Comparison of ENCODE assay signal across 8 cellular contexts in the genomic region with DNA sequence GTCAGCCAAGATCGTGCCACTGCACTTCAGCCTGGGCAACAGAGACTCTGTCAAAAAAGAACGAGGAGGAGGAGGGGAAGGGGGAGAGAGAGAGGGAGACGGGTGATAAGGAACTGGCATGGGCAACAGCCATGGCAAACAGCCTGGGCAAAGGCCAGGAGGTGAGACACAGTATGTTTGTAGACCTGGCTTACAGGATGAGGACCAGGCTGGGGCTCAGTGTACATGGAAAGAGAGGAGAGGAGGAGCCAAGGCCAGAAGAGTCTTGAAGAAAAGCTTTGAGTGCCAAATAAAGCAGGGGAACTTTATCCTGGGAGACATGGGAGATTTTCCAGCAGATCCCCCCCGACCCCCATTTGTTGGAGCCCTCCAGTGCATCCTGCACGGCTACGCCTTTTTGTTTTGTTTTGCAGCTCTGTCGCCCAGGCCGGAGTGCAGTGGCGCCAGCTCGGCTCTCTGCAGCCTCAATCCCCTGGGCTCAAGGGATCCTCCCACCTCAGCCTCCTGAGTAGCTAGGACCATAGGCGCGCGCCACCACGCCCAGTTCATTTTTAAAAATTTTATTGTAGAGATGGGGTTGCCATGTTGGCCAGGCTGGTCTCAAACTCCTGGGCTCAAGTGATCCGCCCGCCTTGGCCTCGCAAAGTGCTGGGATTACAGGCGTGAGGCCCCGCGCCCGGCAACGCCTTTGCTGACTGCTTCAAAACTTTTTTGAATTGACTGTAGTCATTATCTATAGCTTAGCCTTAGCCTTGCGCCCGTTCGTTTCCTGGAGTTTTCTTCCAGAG. TPM values are rescaled to one million over a fixed set of nuclear protein-coding genes. Genes with fewer than 3 reads are reported as not detected.
DNase-seq lines count a peak whose midpoint lies in the region; ATAC-seq and TF ChIP-seq lines count a peak whose summit lies in the region.

No MANE protein-coding gene starts in this region.

- H3K4me3 ChIP-seq in SK-N-MC = peak overlapping the region; percentile 93
- peak overlapping the region; percentile 71 to 97 (median 73) for H3K4me3 ChIP-seq in esophagus squamous epithelium

- 16 to 17% methylated on average over 6 to 24 of the region's 25 CpGs for WGBS in esophagus squamous epithelium, 2 donors

- no peak for TF ChIP-seq CTCF in esophagus squamous epithelium (IDR thresholded peaks at IDR 0.05)
- TF ChIP-seq CTCF in omental fat pad (IDR thresholded peaks at IDR 0.05) = no peak

- no peaks in the 10 kb centered on the region for H3K27me3 ChIP-seq in esophagus squamous epithelium

- H3K9ac ChIP-seq in SK-N-MC (ENCODE audit: insufficient read length) = peak overlapping the region; percentile 97

- no peaks in the 10 kb centered on the region for H3K9me3 ChIP-seq in SK-N-MC (ENCODE audit: low read depth, low read length)
- no peaks in the 10 kb centered on the region for H3K9me3 ChIP-seq in esophagus squamous epithelium

- peaks cover 6% of the 10 kb centered on the region; the same call in 1 of the 2 replicates for H3K36me3 ChIP-seq in SK-N-MC (ENCODE audit: insufficient read depth, low read length)
- H3K36me3 ChIP-seq in esophagus squamous epithelium = no peaks in the 10 kb centered on the region

- ATAC-seq in omental fat pad (ENCODE audit: low FRiP score) (peak; percentile 2), HG03135 (IDR thresholded peaks at IDR 0.05; ENCODE audit: unreplicated experiment) (no peak)

- peaks cover 36 to 53% (median 45%) of the 10 kb centered on the region in 3 donors for H3K4me1 ChIP-seq in esophagus squamous epithelium

- intact Hi-C loops in esophagus squamous epithelium (cut with DNase I) = no loop called here

- DNase-seq in NCI-H2029 (lab: John Stamatoyannopoulos, UW) (peak; percentile 4), NCI-H2029 treated with DMSO at 0.1 percent for 48 hours (lab: John Stamatoyannopoulos, UW) (no peak), SK-N-MC (ENCODE audit: low read depth, low spot score) (no peak), esophagus squamous epithelium (lab: John Stamatoyannopoulos, UW) (no peak), omental fat pad (ENCODE audit: low spot score) (no peak), DMS153 (lab: John Stamatoyannopoulos, UW) (no peak), dedifferentiated amniotic fluid mesenchymal stem cell (ENCODE audit: extremely low spot score) (no peak)

- H3K27ac ChIP-seq in SK-N-MC = peak overlapping the region; percentile 99
- H3K27ac ChIP-seq in esophagus squamous epithelium = peak overlapping the region; percentile 93 to 99 (median 96)

- no peak for TF ChIP-seq POLR2A in esophagus squamous epithelium (IDR thresholded peaks at IDR 0.05)

RNA-seq across cellular contexts. Expression of gene ALKBH5, which starts 1.2 kb away (rescaled TPM):
- total RNA-seq in esophagus squamous epithelium (10 to 100 TPM; 55.8 to 58.9 (median 56.9) TPM), omental fat pad (10 to 100 TPM; 77.0 to 80.7 (median 80.3) TPM)

RNA-seq across cellular contexts. Expression of gene LLGL1, which starts 43.1 kb away (rescaled TPM):
- total RNA-seq in esophagus squamous epithelium (10 to 100 TPM; 25.7 to 30.3 (median 28.0) TPM), omental fat pad (10 to 100 TPM; 10.2 to 24.0 (median 13.2) TPM)
